16 cellular contexts compared by ENCODE assay signal in genomic region chr1:27889506-27889905, GRCh38. TPM values are rescaled to one million over a fixed set of nuclear protein-coding genes. Genes with fewer than 3 reads are reported as not detected.
DNase-seq lines count a peak whose midpoint lies in the region; ATAC-seq and TF ChIP-seq lines count a peak whose summit lies in the region.
"Had no signal": no experiment of that assay in that cellular context is flagged by ENCODE, and none has a peak within 500 bp of the region (broad histone marks: within the 10 kb centered on the region; RNA-seq: fewer than 3 reads in every experiment).

No MANE protein-coding gene starts in this region.

- no peaks in the 10 kb centered on the region for H3K9me3 Mint-ChIP-seq in stimulated activated naive CD8-positive, alpha-beta T cell treated with anti-CD3 and anti-CD28 coated beads, Interleukin-15, Interleukin-2, amounts not matched to agents 100 ng/mL and 50 ng/mL, for 24 hours
- H3K9me3 Mint-ChIP-seq in activated T-helper 2 cell treated with anti-CD3 and anti-CD28 coated beads, Interferon-gamma antibody, Interleukin-2, Interleukin-4, amounts not matched to agents 10 μg/mL and 5 μg/mL and 100 μg/mL, durations not matched to agents 14 hours and 24 hours and 36 hours, result no peaks in the 10 kb centered on the region
- no peaks in the 10 kb centered on the region for H3K9me3 Mint-ChIP-seq in naive B cell
- H3K9me3 Mint-ChIP-seq: type B pancreatic cell had no signal

- no peak for DNase-seq in stimulated activated naive CD8-positive, alpha-beta T cell treated with anti-CD3 and anti-CD28 coated beads, Interleukin-15, Interleukin-2, amounts not matched to agents 100 U/mL and 50 U/mL, for 24 hours
- no peak for DNase-seq in activated T-helper 2 cell treated with anti-CD3 and anti-CD28 coated beads, Interferon-gamma antibody, Interleukin-2, Interleukin-4, amounts not matched to agents 10 μg/mL and 5 μg/mL and 100 μg/mL, durations not matched to agents 14 hours and 24 hours and 36 hours (ENCODE audit: low spot score)
- DNase-seq in naive B cell, result no peak
- DNase-seq in NCI-H748 (lab: John Stamatoyannopoulos, UW; ENCODE audit: unreplicated experiment), result no peak
- DNase-seq in NCI-H2107 (lab: John Stamatoyannopoulos, UW), result no peak
- no peak for DNase-seq in omental fat pad (ENCODE audit: low spot score)
- no peak for DNase-seq in nucleus accumbens (lab: John Stamatoyannopoulos, UW)
- DNase-seq: activated CD4-positive, alpha-beta T cell treated with anti-CD3 and anti-CD28 coated beads for 1 hour; HCEC 1CT; hippocampal formation; NCI-H1048; retina; stimulated activated CD4-positive, alpha-beta T cell treated with anti-CD3 and anti-CD28 coated beads, Interleukin-2, amount 100 ng/mL, for 24 hours had no signal

- H3K27me3 Mint-ChIP-seq in stimulated activated naive CD8-positive, alpha-beta T cell treated with anti-CD3 and anti-CD28 coated beads, Interleukin-15, Interleukin-2, amounts not matched to agents 100 ng/mL and 50 ng/mL, for 24 hours, result no peaks in the 10 kb centered on the region
- H3K27me3 Mint-ChIP-seq in activated T-helper 2 cell treated with anti-CD3 and anti-CD28 coated beads, Interferon-gamma antibody, Interleukin-2, Interleukin-4, amounts not matched to agents 10 μg/mL and 5 μg/mL and 100 μg/mL, durations not matched to agents 14 hours and 24 hours and 36 hours (ENCODE audit: low read depth), result no peaks in the 10 kb centered on the region
- H3K27me3 Mint-ChIP-seq in naive B cell, result no peaks in the 10 kb centered on the region
- H3K27me3 Mint-ChIP-seq: type B pancreatic cell had no signal

- ATAC-seq in stimulated activated naive CD8-positive, alpha-beta T cell treated with anti-CD3 and anti-CD28 coated beads, Interleukin-15, Interleukin-2, amounts not matched to agents 100 U/mL and 50 U/mL, for 24 hours, result no peak
- ATAC-seq in naive B cell (ENCODE audit: low read depth in 2 of 2) (no peak), omental fat pad (ENCODE audit: low FRiP score) (no peak)
- ATAC-seq: Right ventricle myocardium inferior had no signal

- H3K4me1 Mint-ChIP-seq in stimulated activated naive CD8-positive, alpha-beta T cell treated with anti-CD3 and anti-CD28 coated beads, Interleukin-15, Interleukin-2, amounts not matched to agents 100 ng/mL and 50 ng/mL, for 24 hours (ENCODE audit: low read depth), result peaks cover 81% of the 10 kb centered on the region
- peaks cover 69% of the 10 kb centered on the region for H3K4me1 Mint-ChIP-seq in activated T-helper 2 cell treated with anti-CD3 and anti-CD28 coated beads, Interferon-gamma antibody, Interleukin-2, Interleukin-4, amounts not matched to agents 10 μg/mL and 5 μg/mL and 100 μg/mL, durations not matched to agents 14 hours and 24 hours and 36 hours (ENCODE audit: low read depth)
- H3K4me1 Mint-ChIP-seq in naive B cell, result peaks cover 49 to 53% (median 49%) of the 10 kb centered on the region in 3 donors

- intact Hi-C loops in activated T-helper 2 cell treated with anti-CD3 and anti-CD28 coated beads, Interferon-gamma antibody, Interleukin-2, Interleukin-4, amounts not matched to agents 10 μg/mL and 5 μg/mL and 100 μg/mL, durations not matched to agents 14 hours and 24 hours and 36 hours (cut with micrococcal nuclease), result no loop called here

- no peak for TF ChIP-seq CTCF in omental fat pad (IDR thresholded peaks at IDR 0.05)

- peaks cover 83% of the 10 kb centered on the region for H3K36me3 Mint-ChIP-seq in stimulated activated naive CD8-positive, alpha-beta T cell treated with anti-CD3 and anti-CD28 coated beads, Interleukin-15, Interleukin-2, amounts not matched to agents 100 ng/mL and 50 ng/mL, for 24 hours (ENCODE audit: low read depth)
- peaks cover 84% of the 10 kb centered on the region for H3K36me3 Mint-ChIP-seq in activated T-helper 2 cell treated with anti-CD3 and anti-CD28 coated beads, Interferon-gamma antibody, Interleukin-2, Interleukin-4, amounts not matched to agents 10 μg/mL and 5 μg/mL and 100 μg/mL, durations not matched to agents 14 hours and 24 hours and 36 hours (ENCODE audit: low read depth)
- peaks cover 2 to 11% of the 10 kb centered on the region in 2 donors for H3K36me3 Mint-ChIP-seq in naive B cell

- no peak overlapping the region for H3K4me3 Mint-ChIP-seq in stimulated activated naive CD8-positive, alpha-beta T cell treated with anti-CD3 and anti-CD28 coated beads, Interleukin-15, Interleukin-2, amounts not matched to agents 100 ng/mL and 50 ng/mL, for 24 hours
- no peak overlapping the region for H3K4me3 Mint-ChIP-seq in activated T-helper 2 cell treated with anti-CD3 and anti-CD28 coated beads, Interferon-gamma antibody, Interleukin-2, Interleukin-4, amounts not matched to agents 10 μg/mL and 5 μg/mL and 100 μg/mL, durations not matched to agents 14 hours and 24 hours and 36 hours (ENCODE audit: low read depth)
- no peak overlapping the region for H3K4me3 Mint-ChIP-seq in naive B cell
- H3K4me3 Mint-ChIP-seq: type B pancreatic cell had no signal

- H3K27ac Mint-ChIP-seq in stimulated activated naive CD8-positive, alpha-beta T cell treated with anti-CD3 and anti-CD28 coated beads, Interleukin-15, Interleukin-2, amounts not matched to agents 100 ng/mL and 50 ng/mL, for 24 hours, result peak overlapping the region; percentile 23
- H3K27ac Mint-ChIP-seq in activated T-helper 2 cell treated with anti-CD3 and anti-CD28 coated beads, Interferon-gamma antibody, Interleukin-2, Interleukin-4, amounts not matched to agents 10 μg/mL and 5 μg/mL and 100 μg/mL, durations not matched to agents 14 hours and 24 hours and 36 hours, result peak overlapping the region; percentile 33
- H3K27ac Mint-ChIP-seq in naive B cell, result peak overlapping the region in 4 of 6 donors; percentile 69 to 96 (median 78)
- H3K27ac Mint-ChIP-seq: type B pancreatic cell had no signal

RNA-seq across cellular contexts. Expression of gene THEMIS2, which starts 17.2 kb away (rescaled TPM):
- 25.1 and 29.1 TPM in 2 replicates for total RNA-seq in activated T-helper 2 cell treated with anti-CD3 and anti-CD28 coated beads, Interferon-gamma antibody, Interleukin-2, Interleukin-4, amounts not matched to agents 10 μg/mL and 5 μg/mL and 100 μg/mL, durations not matched to agents 14 hours and 24 hours and 36 hours
- polyA plus RNA-seq in naive B cell (ENCODE audit: low read depth in 6 of 6), result 10 to 100 TPM in 2 of 6 donors, 1 to 10 TPM in 4; 5.7 to 14.1 (median 9.5) TPM
- 100 to 1,000 TPM in 1 of 4 donors, 10 to 100 TPM in 3; 50.2 to 103 (median 77.0) TPM for total RNA-seq in omental fat pad

RNA-seq across cellular contexts. Expression of gene RPA2, which starts 24.9 kb away (rescaled TPM):
- 80.7 and 80.8 TPM in 2 replicates for total RNA-seq in activated T-helper 2 cell treated with anti-CD3 and anti-CD28 coated beads, Interferon-gamma antibody, Interleukin-2, Interleukin-4, amounts not matched to agents 10 μg/mL and 5 μg/mL and 100 μg/mL, durations not matched to agents 14 hours and 24 hours and 36 hours
- 100 to 1,000 TPM; 128 to 275 (median 191) TPM for polyA plus RNA-seq in naive B cell (ENCODE audit: low read depth in 6 of 6)
- 10 to 100 TPM; 14.9 to 32.6 (median 19.9) TPM for total RNA-seq in omental fat pad

RNA-seq across cellular contexts. Expression of gene SMPDL3B, which starts 45.3 kb away (rescaled TPM):
- total RNA-seq in activated T-helper 2 cell treated with anti-CD3 and anti-CD28 coated beads, Interferon-gamma antibody, Interleukin-2, Interleukin-4, amounts not matched to agents 10 μg/mL and 5 μg/mL and 100 μg/mL, durations not matched to agents 14 hours and 24 hours and 36 hours, result 0.37 and 0.44 TPM in 2 replicates
- not detected for polyA plus RNA-seq in naive B cell (ENCODE audit: low read depth in 6 of 6)
- 10 to 100 TPM in 1 of 4 donors, 1 to 10 TPM in 2, under 1 TPM in 1; 0.63 to 17.2 (median 3.6) TPM for total RNA-seq in omental fat pad
- total RNA-seq: Right ventricle myocardium inferior had no signal

RNA-seq across cellular contexts. Expression of gene PPP1R8, which starts 58.9 kb away (rescaled TPM):
- 67.3 and 71.8 TPM in 2 replicates for total RNA-seq in activated T-helper 2 cell treated with anti-CD3 and anti-CD28 coated beads, Interferon-gamma antibody, Interleukin-2, Interleukin-4, amounts not matched to agents 10 μg/mL and 5 μg/mL and 100 μg/mL, durations not matched to agents 14 hours and 24 hours and 36 hours
- polyA plus RNA-seq in naive B cell (ENCODE audit: low read depth in 6 of 6), result 10 to 100 TPM; 25.8 to 40.9 (median 37.8) TPM
- 10 to 100 TPM; 24.6 to 43.7 (median 33.5) TPM for total RNA-seq in omental fat pad

Comparison
In these comparisons a context has a peak if more than half of its experiments do, and no peak if none do; other contexts are left out.
1. H3K27ac Mint-ChIP-seq: peak in every context shown above with its lines; median percentile 78 in naive B cell; 33 in activated T-helper 2 cell treated with anti-CD3 and anti-CD28 coated beads, Interferon-gamma antibody, Interleukin-2, Interleukin-4, amounts not matched to agents 10 μg/mL and 5 μg/mL and 100 μg/mL, durations not matched to agents 14 hours and 24 hours and 36 hours; 23 in stimulated activated naive CD8-positive, alpha-beta T cell treated with anti-CD3 and anti-CD28 coated beads, Interleukin-15, Interleukin-2, amounts not matched to agents 100 ng/mL and 50 ng/mL, for 24 hours.